Comparison of ENCODE assay signal across 15 cellular contexts in the genomic region with DNA sequence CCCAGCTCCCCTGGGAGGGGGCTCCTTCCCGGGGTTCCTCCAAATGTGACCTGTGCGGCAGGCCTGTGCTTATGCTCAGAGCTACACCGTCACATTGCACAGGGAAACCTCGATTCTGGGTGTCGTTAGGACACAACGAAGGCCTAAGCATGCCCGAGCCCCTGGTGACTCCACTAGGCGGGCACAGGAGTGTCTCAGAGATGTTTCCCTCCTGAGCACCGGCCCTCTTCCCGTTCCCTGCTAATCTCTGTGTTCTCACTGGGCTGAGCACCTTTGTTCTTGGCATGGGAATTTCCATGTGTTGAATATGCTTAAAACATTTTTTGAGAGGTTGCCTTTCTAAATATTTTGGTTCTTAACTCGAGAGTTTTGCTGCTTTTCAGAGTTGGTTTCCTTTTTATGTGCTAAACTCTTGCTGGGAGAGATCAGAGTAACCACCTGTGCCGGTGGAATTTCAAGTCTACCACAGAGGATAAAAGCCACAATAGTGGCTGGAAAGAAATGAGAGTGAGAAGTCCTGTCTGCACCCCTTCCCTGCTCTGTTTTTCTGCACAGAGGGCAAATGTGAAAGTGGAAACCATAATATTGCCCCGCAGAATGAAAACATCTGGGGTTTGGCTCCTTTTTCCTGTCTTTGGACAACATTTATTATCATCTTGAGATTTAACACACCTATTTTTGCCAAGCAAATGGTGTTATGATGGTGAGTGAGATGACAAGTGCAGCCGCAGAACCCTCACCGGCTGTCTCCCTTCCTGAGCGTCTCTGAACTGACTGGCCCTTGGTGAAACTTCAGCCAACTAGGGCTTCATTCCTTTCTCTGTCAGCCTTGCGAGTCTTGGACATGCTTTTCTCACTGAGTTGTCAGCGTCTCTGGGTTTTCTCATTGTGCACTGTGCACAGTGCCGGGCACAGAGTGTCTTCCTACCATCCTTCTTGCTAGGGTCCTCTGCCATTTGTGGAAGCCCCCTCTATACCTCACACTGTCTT.
DNase-seq lines count a peak whose midpoint lies in the region; ATAC-seq and TF ChIP-seq lines count a peak whose summit lies in the region.
"Had no signal": no experiment of that assay in that cellular context is flagged by ENCODE, and none has a peak within 500 bp of the region (broad histone marks: within the 10 kb centered on the region; RNA-seq: fewer than 3 reads in every experiment).

No MANE protein-coding gene starts in this region.

- POLR2A ChIA-PET in IMR-90 (lab: Charles Lee; ENCODE audit: unreplicated experiment) (interaction anchor here (0.7 kb wide), 1 partner anchor 162 kb away, joined by 3 read pairs; no protein-coding TSS in a partner anchor), WTC11 (lab: Charles Lee) (no interaction called here)

- no peak overlapping the region for H3K23ac ChIP-seq in IMR-90 (ENCODE audit: low read depth, low read length)

- H2AK9ac ChIP-seq in IMR-90 (replicated peaks; ENCODE audit: low read depth, low read length, poor library complexity), result peak overlapping the region; percentile 17

- in situ Hi-C loops in IMR-90 (cut with MboI; ENCODE audit: low sequenced_read_pairs), result no loop called here

- H3K4me2 ChIP-seq in IMR-90 (ENCODE audit: low read depth, low read length), result no peak overlapping the region

- H2AFZ ChIP-seq in IMR-90 (replicated peaks; ENCODE audit: low read length, poor library complexity), result no peak overlapping the region

- CTCF ChIA-PET in IMR-90 (lab: Yijun Ruan, JAX) (no interaction called here), WTC11 (lab: Charles Lee) (interaction anchor here (0.9 kb wide), 2 partner anchors 18 to 63 kb away, joined by 3 read pairs; no protein-coding TSS in a partner anchor)

- peaks cover 3% of the 10 kb centered on the region; the same call in 1 of the 2 replicates for H3K9me1 ChIP-seq in IMR-90 (ENCODE audit: insufficient read depth, low read length)

- ATAC-seq in IMR-90 (ENCODE audit: low read depth) (0 out of 2 replicates have a peak, but pooled peaks have one; percentile 29), WTC11 (no peak), lower lobe of right lung (peak; percentile 31 to 79), thoracic aorta (ENCODE audit: insufficient number of reproducible peaks, low FRiP score, low read depth) (no peak), HG02938 (IDR thresholded peaks at IDR 0.05; ENCODE audit: unreplicated experiment) (no peak)

- H3K27me3 ChIP-seq in IMR-90 (ENCODE audit: control insufficient read depth, insufficient read depth, low read length), result no peaks in the 10 kb centered on the region; the same call in 1 of the 2 replicates
- no peaks in the 10 kb centered on the region for H3K27me3 ChIP-seq in lower lobe of right lung (ENCODE audit: low read depth)
- H3K27me3 ChIP-seq in thoracic aorta (replicated peaks; ENCODE audit: insufficient read depth), result no peaks in the 10 kb centered on the region

- peaks cover 35% of the 10 kb centered on the region for H3K4me1 Mint-ChIP-seq in WTC11

- H2BK120ac ChIP-seq in IMR-90 (ENCODE audit: low read depth, low read length), result no peak overlapping the region

- dilution Hi-C loops in IMR-90 (cut with HindIII; ENCODE audit: low sequenced_read_pairs, unreplicated experiment), result no loop called here

- H2BK5ac ChIP-seq in IMR-90 (ENCODE audit: low read depth, low read length, poor library complexity, severe bottlenecking), result no peak overlapping the region

- DNase-seq in IMR-90, result no peak
- no peak for DNase-seq in WTC11 (ENCODE audit: low spot score)
- no peak for DNase-seq in lower lobe of right lung
- no peak for DNase-seq in thoracic aorta (ENCODE audit: low spot score)
- no peak for DNase-seq in NCI-H1417 treated with DMSO at 0.1 percent for 48 hours (lab: John Stamatoyannopoulos, UW)
- DNase-seq in CD1c-positive myeloid dendritic cell (ENCODE audit: extremely low spot score), result no peak
- DNase-seq: GF-D8, H7, NCI-H1417, NCI-H2029 treated with DMSO at 0.1 percent for 48 hours, NCI-H2171 treated with DMSO at 0.1 percent for 48 hours, NCI-H446 treated with DMSO at 0.1 percent for 48 hours had no signal

- H2BK20ac ChIP-seq in IMR-90 (ENCODE audit: low read depth, low read length), result no peak overlapping the region

- no peaks in the 10 kb centered on the region for H4K20me1 ChIP-seq in IMR-90 (ENCODE audit: insufficient read depth, low read length)
- H4K20me1 ChIP-seq: BLaER1 treated with 17β-estradiol and CSF1 and Interleukin-3, amounts not matched to agents 10 nM and 100 nM had no signal

- intact Hi-C loops in IMR-90 (cut with micrococcal nuclease), result no loop called here
- intact Hi-C loops in lower lobe of right lung (cut with DNase I), result no loop called here

- H3K4me3 ChIP-seq in IMR-90 (ENCODE audit: insufficient read depth, low read depth, low read length) (no peak overlapping the region), lower lobe of right lung (no peak overlapping the region), thoracic aorta (peak overlapping the region; percentile 34)
- H3K4me3 ChIP-seq: BLaER1 treated with 17β-estradiol and CSF1 and Interleukin-3, amounts not matched to agents 10 nM and 100 nM had no signal

- peak overlapping the region; percentile 35 for H4K91ac ChIP-seq in IMR-90 (ENCODE audit: insufficient read depth, low read depth, low read length)

- peak overlapping the region; percentile 7; the same call in 1 of the 2 replicates for H3K27ac Mint-ChIP-seq in WTC11

- no peak for TF ChIP-seq POLR2A in IMR-90 (IDR thresholded peaks at IDR 0.05; ENCODE audit: low read depth, low read length)

- H4K5ac ChIP-seq in IMR-90 (ENCODE audit: low read depth, low read length), result no peak overlapping the region

- no TSS peak for BruUV-seq in IMR-90 (replicated peaks; lab: Mats Ljungman, UMichigan)

- no peak overlapping the region for H2AK5ac ChIP-seq in IMR-90 (ENCODE audit: low read depth, low read length)

- H3K56ac ChIP-seq in IMR-90 (ENCODE audit: extremely low read depth, insufficient read depth, low read length), result no peak overlapping the region

- peaks cover 18% of the 10 kb centered on the region; the same call in 1 of the 2 replicates for H3K4me1 ChIP-seq in IMR-90 (ENCODE audit: control insufficient read depth, insufficient read depth, low read length)
- peaks cover 17% of the 10 kb centered on the region for H3K4me1 ChIP-seq in lower lobe of right lung
- H3K4me1 ChIP-seq in thoracic aorta (ENCODE audit: control insufficient read depth in 1 of 2, low read depth in 2 of 2), result peaks cover 0 to 15% of the 10 kb centered on the region in 2 donors

- peak overlapping the region; percentile 65; the same call in 1 of the 2 replicates for H3K14ac ChIP-seq in IMR-90 (replicated peaks; ENCODE audit: low read depth, low read length)

- no peaks in the 10 kb centered on the region; the same call in 1 of the 2 replicates for H3K9me3 Mint-ChIP-seq in WTC11

- H3K4me3 Mint-ChIP-seq in WTC11, result no peak overlapping the region

- no peak overlapping the region for H4K8ac ChIP-seq in IMR-90 (ENCODE audit: low read depth in 2 of 2, low read length in 2 of 2)

- no peaks in the 10 kb centered on the region; the same call in 1 of the 2 replicates for H3K27me3 Mint-ChIP-seq in WTC11 (ENCODE audit: low read depth)

- no peak for TF ChIP-seq RAD21 in IMR-90 (IDR thresholded peaks at IDR 0.05; ENCODE audit: low read length)

- H3K79me1 ChIP-seq in IMR-90 (ENCODE audit: low read depth in 1 of 2, low read length in 2 of 2), result no peaks in the 10 kb centered on the region

- no peaks in the 10 kb centered on the region for H3K36me3 Mint-ChIP-seq in WTC11

- H3K36me3 ChIP-seq in IMR-90 (ENCODE audit: control insufficient read depth, insufficient read depth, low read length) (no peaks in the 10 kb centered on the region), lower lobe of right lung (no peaks in the 10 kb centered on the region), thoracic aorta (no peaks in the 10 kb centered on the region)
- H3K36me3 ChIP-seq: BLaER1 treated with 17β-estradiol and CSF1 and Interleukin-3, amounts not matched to agents 10 nM and 100 nM had no signal

- H3K18ac ChIP-seq in IMR-90 (ENCODE audit: low read depth, low read length), result no peak overlapping the region

- H3K27ac ChIP-seq in IMR-90 (ENCODE audit: insufficient read depth, low read length) (no peak overlapping the region), lower lobe of right lung (no peak overlapping the region), thoracic aorta (peak overlapping the region in 1 of 2 donors; percentile 48)
- H3K27ac ChIP-seq: BLaER1 treated with 17β-estradiol and CSF1 and Interleukin-3, amounts not matched to agents 10 nM and 100 nM; RWPE1 had no signal

- 70% methylated on average over 12 of the region's 19 CpGs; no CpG with 5 or more reads in 1 of the 2 experiments for WGBS in IMR-90 (ENCODE audit: extremely low coverage in 2 of 2, insufficient read length in 1 of 2), 2 experiments

- 0 out of 3 replicates have a peak overlapping the region, but pooled peaks have one; percentile 27 for H2BK15ac ChIP-seq in IMR-90 (ENCODE audit: low read depth, low read length)

- H3K9me3 ChIP-seq in IMR-90 (ENCODE audit: control insufficient read depth, insufficient read depth, low read length) (no peaks in the 10 kb centered on the region), lower lobe of right lung (no peaks in the 10 kb centered on the region), thoracic aorta (no peaks in the 10 kb centered on the region)

- no peak overlapping the region for H3K4ac ChIP-seq in IMR-90 (ENCODE audit: low read depth, low read length)

- TF ChIP-seq CTCF in IMR-90 (conservative IDR thresholded peaks at IDR 0.05; ENCODE audit: low read depth, low read length) (no peak), WTC11 (IDR thresholded peaks at IDR 0.05) (no peak), lower lobe of right lung (IDR thresholded peaks at IDR 0.05) (no peak), thoracic aorta (IDR thresholded peaks at IDR 0.05) (no peak)

- H3K9ac ChIP-seq in IMR-90 (ENCODE audit: low read depth, low read length), result no peak overlapping the region
- H3K9ac ChIP-seq: BLaER1 treated with 17β-estradiol and CSF1 and Interleukin-3, amounts not matched to agents 10 nM and 100 nM had no signal

TF ChIP-seq in IMR-90, 13 proteins besides CTCF, POLR2A, EP300 and RAD21 (continues in another document):
- no peak for TF ChIP-seq FOS (IDR thresholded peaks at IDR 0.05; ENCODE audit: low read depth, low read length)
- TF ChIP-seq BHLHE40 (IDR thresholded peaks at IDR 0.05; ENCODE audit: low read depth, low read length), result no peak
- no peak for TF ChIP-seq NFE2L2 (IDR thresholded peaks at IDR 0.05; ENCODE audit: low read depth, low read length)
- TF ChIP-seq MAZ (IDR thresholded peaks at IDR 0.05; ENCODE audit: borderline replicate concordance, low read depth, low read length), result no peak
- TF ChIP-seq MAFK (IDR thresholded peaks at IDR 0.05; ENCODE audit: low read depth, low read length), result no peak

TF ChIP-seq in WTC11, 78 proteins besides CTCF, POLR2A, EP300 and RAD21 (continues in another document):
- TF ChIP-seq E2F1 (CRISPR knock-in tag; IDR thresholded peaks at IDR 0.05), result no peak

Comparison
In these comparisons a context has a peak if more than half of its experiments do, and no peak if none do; other contexts are left out.
1. ATAC-seq: peak in IMR-90 (single experiment) and lower lobe of right lung (2 of 2); none in WTC11 (single experiment), thoracic aorta (single experiment) and HG02938 (single experiment).